ENCODE assay signal across 8 cellular contexts in the genomic region with DNA sequence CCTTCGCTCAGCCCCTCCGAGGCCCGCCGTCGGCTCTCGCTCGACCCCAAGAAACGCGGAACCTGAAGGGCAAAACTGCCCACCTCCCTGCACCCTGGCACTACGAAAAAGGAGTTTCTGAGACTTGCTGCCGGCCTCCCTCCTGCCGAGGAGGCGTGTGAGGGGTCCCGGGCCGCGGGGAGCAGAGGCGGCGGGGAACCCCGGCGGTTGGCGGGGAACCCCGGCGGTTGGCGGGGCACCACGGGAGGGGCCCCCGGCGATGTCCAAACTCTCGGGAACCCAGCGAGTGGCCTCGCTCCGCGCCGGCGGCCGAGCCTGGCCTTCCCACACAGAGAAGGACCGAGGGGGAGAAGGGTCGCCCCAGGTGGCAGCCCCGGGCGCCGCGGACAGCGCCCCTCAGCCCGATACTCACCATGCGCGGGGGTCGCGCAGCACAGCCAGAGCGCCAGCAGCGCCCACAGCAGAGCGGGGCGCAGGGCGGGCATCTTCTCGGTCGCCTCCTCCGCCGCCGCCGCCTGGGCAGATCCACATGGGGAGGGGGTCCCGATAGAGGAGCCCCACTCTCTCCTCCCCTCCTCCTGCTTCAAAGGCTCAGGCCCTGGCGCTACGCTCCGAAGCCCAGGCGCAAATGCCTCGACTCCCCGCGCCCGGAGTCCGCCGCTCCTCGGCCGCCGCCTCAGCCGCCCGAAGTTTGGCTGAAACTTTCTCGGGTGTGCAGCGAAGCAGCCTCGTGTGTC.
A peak's percentile ranks its signal among the peaks of the same experiment; 100 is the strongest.
DNase-seq lines count a peak whose midpoint lies in the region; ATAC-seq and TF ChIP-seq lines count a peak whose summit lies in the region.
"Not testable (repeated sequence)": the region's sequence is repeated elsewhere in the genome, so short reads cannot be mapped to it uniquely, and the experiment has no call there.

No MANE protein-coding gene starts in this region.

- TF ChIP-seq RAD21 in Ishikawa (IDR thresholded peaks at IDR 0.05; ENCODE audit: low read depth), result not testable (repeated sequence)

- H3K9me3 ChIP-seq in CD4-positive, alpha-beta memory T cell (ENCODE audit: control insufficient read depth in 1 of 2, low read length in 2 of 2), result not testable (repeated sequence)

- H3K27ac ChIP-seq in CD4-positive, alpha-beta memory T cell (ENCODE audit: low read depth, low read length), result not testable (repeated sequence)
- H3K27ac ChIP-seq in dorsolateral prefrontal cortex, result peak overlapping the region in 9 of 59 donors; percentile 29 to 72 (median 62)

- not testable (repeated sequence) for H3K36me3 Mint-ChIP-seq in CD4-positive, alpha-beta memory T cell; T-helper 1 cell treated with Interleukin-12 subunit alpha and Interleukin-12 subunit beta and Interleukin-4 antibody, amounts not matched to agents 30 μg/mL and 1 μg/mL, for 36 hours (ENCODE audit: low read depth); activated T-helper 17 cell treated with anti-CD3 and anti-CD28 coated beads, Interleukin-2, amount 50 U/mL, for 72 hours (ENCODE audit: low read depth); immature natural killer cell; nephron progenitor cell (ENCODE audit: low read depth); stimulated activated naive B cell treated with anti-CD40 and anti-IgM and Interleukin-4, amounts not matched to agents 10 μg/mL and 1 μg/mL and 100 μg/mL, for 72 hours

- peak overlapping the region in 5 of 8 donors; percentile 41 to 75 (median 60) for H3K4me3 Mint-ChIP-seq in CD4-positive, alpha-beta memory T cell
- peak overlapping the region; percentile 56 for H3K4me3 Mint-ChIP-seq in T-helper 1 cell treated with Interleukin-12 subunit alpha and Interleukin-12 subunit beta and Interleukin-4 antibody, amounts not matched to agents 30 μg/mL and 1 μg/mL, for 36 hours
- H3K4me3 Mint-ChIP-seq in activated T-helper 17 cell treated with anti-CD3 and anti-CD28 coated beads, Interleukin-2, amount 50 U/mL, for 72 hours, result not testable (repeated sequence)
- peak overlapping the region in 3 of 5 donors; percentile 51 to 76 (median 66) for H3K4me3 Mint-ChIP-seq in immature natural killer cell
- H3K4me3 Mint-ChIP-seq in nephron progenitor cell, result peak overlapping the region; percentile 76
- peak overlapping the region; percentile 74 to 85 for H3K4me3 Mint-ChIP-seq in stimulated activated naive B cell treated with anti-CD40 and anti-IgM and Interleukin-4, amounts not matched to agents 10 μg/mL and 1 μg/mL and 100 μg/mL, for 72 hours

- H3K4me1 ChIP-seq in CD4-positive, alpha-beta memory T cell (ENCODE audit: insufficient read depth, low read length), result not testable (repeated sequence)

- H3K36me3 ChIP-seq in CD4-positive, alpha-beta memory T cell (ENCODE audit: insufficient read depth, low read length), result not testable (repeated sequence)

- not testable (repeated sequence) for TF ChIP-seq EP300 in Ishikawa (IDR thresholded peaks at IDR 0.05; ENCODE audit: borderline replicate concordance)

- H3K27me3 ChIP-seq in CD4-positive, alpha-beta memory T cell (ENCODE audit: insufficient read depth, low read length); dorsolateral prefrontal cortex: not testable (repeated sequence)

- H3K4me1 Mint-ChIP-seq in CD4-positive, alpha-beta memory T cell; T-helper 1 cell treated with Interleukin-12 subunit alpha and Interleukin-12 subunit beta and Interleukin-4 antibody, amounts not matched to agents 30 μg/mL and 1 μg/mL, for 36 hours (ENCODE audit: low read depth); activated T-helper 17 cell treated with anti-CD3 and anti-CD28 coated beads, Interleukin-2, amount 50 U/mL, for 72 hours; immature natural killer cell; nephron progenitor cell; stimulated activated naive B cell treated with anti-CD40 and anti-IgM and Interleukin-4, amounts not matched to agents 10 μg/mL and 1 μg/mL and 100 μg/mL, for 72 hours: not testable (repeated sequence)

- peak in 4 of 5 donors; percentile 49 to 70 (median 56) for DNase-seq in CD4-positive, alpha-beta memory T cell
- DNase-seq in dorsolateral prefrontal cortex (peak in 5 of 10 donors; percentile 2 to 42 (median 21)), immature natural killer cell (peak; percentile 45 to 71 (median 58)), nephron progenitor cell (peak; percentile 65)
- peak; percentile 37 for DNase-seq in stimulated activated naive B cell treated with anti-CD40 and anti-IgM and Interleukin-4, amounts not matched to agents 10 μg/mL and 1 μg/mL and 100 μg/mL, for 72 hours

- H3K9me3 Mint-ChIP-seq in CD4-positive, alpha-beta memory T cell; T-helper 1 cell treated with Interleukin-12 subunit alpha and Interleukin-12 subunit beta and Interleukin-4 antibody, amounts not matched to agents 30 μg/mL and 1 μg/mL, for 36 hours; activated T-helper 17 cell treated with anti-CD3 and anti-CD28 coated beads, Interleukin-2, amount 50 U/mL, for 72 hours; immature natural killer cell; nephron progenitor cell; stimulated activated naive B cell treated with anti-CD40 and anti-IgM and Interleukin-4, amounts not matched to agents 10 μg/mL and 1 μg/mL and 100 μg/mL, for 72 hours: not testable (repeated sequence)

- not testable (repeated sequence) for H3K4me3 ChIP-seq in CD4-positive, alpha-beta memory T cell (ENCODE audit: low read length in 2 of 2)
- H3K4me3 ChIP-seq in dorsolateral prefrontal cortex, result peak overlapping the region in 44 of 59 donors; percentile 22 to 71 (median 48)

- intact Hi-C loops in CD4-positive, alpha-beta memory T cell (cut with micrococcal nuclease); dorsolateral prefrontal cortex (cut with DNase I): not testable (repeated sequence)

- TF ChIP-seq CTCF in dorsolateral prefrontal cortex (IDR thresholded peaks at IDR 0.05 in 54 of 56, conservative IDR thresholded peaks at IDR 0.05 in 2 of 56; ENCODE audit: low read depth in 1 of 56, partially characterized antibody in 56 of 56); nephron progenitor cell (IDR thresholded peaks at IDR 0.05): not testable (repeated sequence)

- H3K27me3 Mint-ChIP-seq in CD4-positive, alpha-beta memory T cell; T-helper 1 cell treated with Interleukin-12 subunit alpha and Interleukin-12 subunit beta and Interleukin-4 antibody, amounts not matched to agents 30 μg/mL and 1 μg/mL, for 36 hours (ENCODE audit: low read depth); activated T-helper 17 cell treated with anti-CD3 and anti-CD28 coated beads, Interleukin-2, amount 50 U/mL, for 72 hours; immature natural killer cell (ENCODE audit: low read depth in 3 of 3); nephron progenitor cell (ENCODE audit: low read depth, poor library complexity); stimulated activated naive B cell treated with anti-CD40 and anti-IgM and Interleukin-4, amounts not matched to agents 10 μg/mL and 1 μg/mL and 100 μg/mL, for 72 hours: not testable (repeated sequence)

- CTCF ChIA-PET in CD4-positive, alpha-beta memory T cell (lab: Charles Lee; ENCODE audit: partially characterized antibody), result not testable (repeated sequence)

- H3K27ac Mint-ChIP-seq in CD4-positive, alpha-beta memory T cell; T-helper 1 cell treated with Interleukin-12 subunit alpha and Interleukin-12 subunit beta and Interleukin-4 antibody, amounts not matched to agents 30 μg/mL and 1 μg/mL, for 36 hours; activated T-helper 17 cell treated with anti-CD3 and anti-CD28 coated beads, Interleukin-2, amount 50 U/mL, for 72 hours; immature natural killer cell; nephron progenitor cell; stimulated activated naive B cell treated with anti-CD40 and anti-IgM and Interleukin-4, amounts not matched to agents 10 μg/mL and 1 μg/mL and 100 μg/mL, for 72 hours: not testable (repeated sequence)

- ATAC-seq in activated T-helper 17 cell treated with anti-CD3 and anti-CD28 coated beads, Interleukin-2, amount 50 U/mL, for 72 hours (replicated peaks), result peak; percentile 54
- peak; percentile 51 to 69 for ATAC-seq in stimulated activated naive B cell treated with anti-CD40 and anti-IgM and Interleukin-4, amounts not matched to agents 10 μg/mL and 1 μg/mL and 100 μg/mL, for 72 hours (replicated peaks)

- POLR2A ChIA-PET in CD4-positive, alpha-beta memory T cell (lab: Charles Lee; ENCODE audit: partially characterized antibody), result not testable (repeated sequence)

TF ChIP-seq in Ishikawa, 13 proteins besides CTCF, POLR2A, EP300 and RAD21:
- 0 out of 2 replicates have a peak, but pooled peaks have one; percentile 35 for TF ChIP-seq TAF1 (IDR thresholded peaks at IDR 0.05; ENCODE audit: low read depth)
